ENCODE assay signal across 8 cellular contexts in the genomic region with DNA sequence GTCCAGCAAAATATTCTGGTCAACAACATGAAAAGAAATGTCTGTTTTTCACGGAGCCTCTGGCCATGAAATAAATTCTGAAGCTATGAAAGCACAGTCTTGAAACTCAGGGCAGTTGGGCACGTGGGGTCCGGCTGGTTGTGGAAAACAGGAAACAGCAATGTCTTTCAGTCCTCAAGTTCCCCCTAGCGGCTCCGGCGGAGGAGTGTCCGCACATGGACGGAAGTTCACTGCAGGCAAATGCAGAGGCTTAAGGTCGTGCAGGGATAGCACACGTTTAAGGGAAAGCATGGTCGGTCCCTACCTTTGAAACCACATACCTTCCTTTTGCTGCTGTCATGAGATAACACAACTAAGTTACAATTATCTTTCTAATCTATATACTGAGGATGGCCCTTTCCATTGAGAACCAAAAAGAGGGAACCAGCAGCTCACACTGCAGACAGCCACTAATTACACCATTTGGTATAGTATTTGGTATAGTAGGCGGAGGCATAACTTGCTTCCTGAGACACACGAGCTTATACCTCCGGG. TPM values are rescaled to one million over a fixed set of nuclear protein-coding genes. Genes with fewer than 3 reads are reported as not detected.
DNase-seq lines count a peak whose midpoint lies in the region; ATAC-seq lines count a peak whose summit lies in the region.

No MANE protein-coding gene starts in this region.

- H3K4me3 Mint-ChIP-seq in central memory CD8-positive, alpha-beta T cell = peak overlapping the region; percentile 11

- no peaks in the 10 kb centered on the region for H3K9me3 Mint-ChIP-seq in central memory CD8-positive, alpha-beta T cell

- peaks cover 23% of the 10 kb centered on the region for H3K4me1 Mint-ChIP-seq in central memory CD8-positive, alpha-beta T cell

- peaks cover 4% of the 10 kb centered on the region for H3K36me3 Mint-ChIP-seq in central memory CD8-positive, alpha-beta T cell (ENCODE audit: insufficient read depth)

- H3K27me3 Mint-ChIP-seq in central memory CD8-positive, alpha-beta T cell = no peaks in the 10 kb centered on the region

- DNase-seq in AML-193 (lab: John Stamatoyannopoulos, UW) (peak; percentile 81 to 82), NCI-H510A (lab: John Stamatoyannopoulos, UW) (peak; percentile 68), left colon (peak; percentile 79 to 87)
- DNase-seq in central memory CD8-positive, alpha-beta T cell (ENCODE audit: low spot score in 2 of 2) = peak; percentile 47 to 64
- peak; percentile 74 for DNase-seq in stimulated activated CD4-positive, alpha-beta T cell treated with anti-CD3 and anti-CD28 coated beads, Interleukin-4, amount 100 ng/mL, for 1 hour

- H3K27ac Mint-ChIP-seq in central memory CD8-positive, alpha-beta T cell (ENCODE audit: low read depth) = peak overlapping the region; percentile 74

- ATAC-seq in GM19043 (IDR thresholded peaks at IDR 0.05; ENCODE audit: low read depth, unreplicated experiment) (peak; percentile 88), HG03354 (IDR thresholded peaks at IDR 0.05; ENCODE audit: poor library complexity, severe bottlenecking, unreplicated experiment) (peak; percentile 97), left colon (peak; percentile 96)
- ATAC-seq in activated CD4-positive, CD25-positive, alpha-beta regulatory T cell treated with anti-CD3 and anti-CD28 coated beads, Interleukin-2, amount 50 U/mL, for 24 hours = peak; percentile 84 to 93
- peak; percentile 80 for ATAC-seq in central memory CD8-positive, alpha-beta T cell (replicated peaks; ENCODE audit: extremely low read depth, poor library complexity, severe bottlenecking)

- intact Hi-C loops in left colon (cut with DNase I, micrococcal nuclease) = loop anchor here (5.0 to 10.0 kb wide), 2 partner anchors 218 to 220 kb away; no protein-coding TSS in a partner anchor

RNA-seq across cellular contexts. Expression of a gene that starts 52.5 kb away (rescaled TPM):
- 1 to 10 TPM; 4.7 to 5.6 TPM for total RNA-seq in left colon

Comparison
In these comparisons a context has a peak if more than half of its experiments do, and no peak if none do; other contexts are left out.
1. Peak in every context shown above with its lines: DNase-seq and ATAC-seq.